Comparison of ENCODE assay signal across 30 cellular contexts in the genomic region with DNA sequence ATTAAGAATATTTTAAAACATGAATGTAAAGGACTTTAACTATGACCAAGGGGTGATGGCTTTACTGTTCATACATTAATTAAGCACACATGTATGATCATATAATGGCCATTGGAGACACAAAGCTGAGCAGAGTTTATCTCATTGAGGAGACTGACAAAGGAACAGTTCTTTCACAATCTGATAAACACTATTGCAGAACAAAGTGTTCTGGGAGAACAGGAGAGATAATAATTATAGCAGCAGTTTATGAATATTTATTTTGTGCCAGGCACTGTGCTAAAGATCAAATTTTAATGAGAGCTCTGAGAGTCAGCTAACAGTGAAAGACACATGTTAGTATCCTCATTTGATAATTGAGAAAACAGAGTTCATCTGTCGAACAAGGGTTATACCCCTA.
"Had no signal": no experiment of that assay in that cellular context is flagged by ENCODE, and none has a peak within 500 bp of the region (broad histone marks: within the 10 kb centered on the region; RNA-seq: fewer than 3 reads in every experiment).

No MANE protein-coding gene starts in this region.

- H3K36me3 ChIP-seq: esophagus squamous epithelium, gastroesophageal sphincter had no signal

- H3K9me3 Mint-ChIP-seq: activated CD4-positive, alpha-beta T cell treated with anti-CD3 and anti-CD28 coated beads, Interleukin-2, amount 10 ng/mL, durations not matched to agents 7 days and 5 days; activated CD8-positive, alpha-beta T cell treated with anti-CD3 and anti-CD28 coated beads for 36 hours; activated T-cell treated with anti-CD3 and anti-CD28 coated beads, Interleukin-2, amount 50 U/mL, for 4 hours; activated T-helper 17 cell treated with anti-CD3 and anti-CD28 coated beads, Interleukin-2, amount 50 U/mL, for 72 hours; T-helper 2 cell treated with Interferon-gamma antibody and Interleukin-4, amounts not matched to agents 5 μg/mL and 100 μg/mL, for 36 hours; WTC11 had no signal

- H3K27ac Mint-ChIP-seq: activated CD4-positive, alpha-beta T cell treated with anti-CD3 and anti-CD28 coated beads, Interleukin-2, amount 10 ng/mL, durations not matched to agents 7 days and 5 days; activated CD8-positive, alpha-beta T cell treated with anti-CD3 and anti-CD28 coated beads for 36 hours; activated naive CD8-positive, alpha-beta T cell; activated T-helper 17 cell treated with anti-CD3 and anti-CD28 coated beads, Interleukin-2, amount 50 U/mL, for 72 hours; effector memory CD8-positive, alpha-beta T cell; T-helper 17 cell; T-helper 2 cell treated with Interferon-gamma antibody and Interleukin-4, amounts not matched to agents 5 μg/mL and 100 μg/mL, for 36 hours; WTC11 had no signal

- H3K4me3 Mint-ChIP-seq: activated CD4-positive, alpha-beta T cell treated with anti-CD3 and anti-CD28 coated beads, Interleukin-2, amount 10 ng/mL, durations not matched to agents 7 days and 5 days; activated CD8-positive, alpha-beta T cell treated with anti-CD3 and anti-CD28 coated beads for 36 hours; activated naive CD8-positive, alpha-beta T cell; activated T-cell treated with anti-CD3 and anti-CD28 coated beads, Interleukin-2, amount 50 U/mL, for 4 hours; activated T-helper 17 cell treated with anti-CD3 and anti-CD28 coated beads, Interleukin-2, amount 50 U/mL, for 72 hours; effector memory CD8-positive, alpha-beta T cell; T-helper 17 cell; T-helper 2 cell treated with Interferon-gamma antibody and Interleukin-4, amounts not matched to agents 5 μg/mL and 100 μg/mL, for 36 hours; WTC11 had no signal

- DNase-seq: activated CD4-positive, alpha-beta T cell treated with anti-CD3 and anti-CD28 coated beads for 1 hour; activated CD4-positive, alpha-beta T cell treated with anti-CD3 and anti-CD28 coated beads for 4 hours; activated CD4-positive, alpha-beta T cell treated with anti-CD3 and anti-CD28 coated beads, Interleukin-2, amount 10 ng/mL, durations not matched to agents 7 days and 5 days; activated CD4-positive, alpha-beta T cell treated with anti-CD3 and anti-CD28 coated beads, Interleukin-2, amount 50 U/mL, for 4 hours; activated CD8-positive, alpha-beta memory T cell treated with anti-CD3 and anti-CD28 coated beads for 24 hours; activated CD8-positive, alpha-beta T cell treated with anti-CD3 and anti-CD28 coated beads for 36 hours; activated effector memory CD4-positive, alpha-beta T cell treated with Interleukin-2 at 50 U/mL for 16 hours; activated gamma-delta T cell treated with Interleukin-2 at 50 U/mL for 16 hours; activated naive CD4-positive, alpha-beta T cell treated with anti-CD3 and anti-CD28 coated beads, Interleukin-2, amount 50 U/mL, for 16 hours; activated naive CD4-positive, alpha-beta T cell treated with Interleukin-2 at 50 U/mL for 16 hours; activated T-cell treated with anti-CD3 and anti-CD28 coated beads, Interleukin-2, amount 50 U/mL, for 4 hours; amygdala; aorta; body of pancreas; caudate nucleus; cortex of kidney; dermis blood vessel endothelial cell; effector CD4-positive, alpha-beta T cell; effector memory CD8-positive, alpha-beta T cell; esophagus squamous epithelium; foreskin melanocyte; T-helper 1 cell; T-helper 17 cell; T1000 had no signal

- H3K9me3 ChIP-seq: body of pancreas, esophagus squamous epithelium, gastroesophageal sphincter had no signal

- H3K27me3 ChIP-seq: body of pancreas, esophagus squamous epithelium, gastroesophageal sphincter had no signal

- H3K4me1 ChIP-seq: body of pancreas, esophagus squamous epithelium, gastroesophageal sphincter had no signal

- H3K27ac ChIP-seq: body of pancreas, epithelial cell of prostate, esophagus squamous epithelium, gastroesophageal sphincter had no signal

- H3K36me3 Mint-ChIP-seq: activated naive CD8-positive, alpha-beta T cell; WTC11 had no signal

- H3K4me1 Mint-ChIP-seq: activated CD4-positive, alpha-beta T cell treated with anti-CD3 and anti-CD28 coated beads, Interleukin-2, amount 10 ng/mL, durations not matched to agents 7 days and 5 days; activated T-helper 17 cell treated with anti-CD3 and anti-CD28 coated beads, Interleukin-2, amount 50 U/mL, for 72 hours; WTC11 had no signal

- H3K27me3 Mint-ChIP-seq: activated CD4-positive, alpha-beta T cell treated with anti-CD3 and anti-CD28 coated beads, Interleukin-2, amount 10 ng/mL, durations not matched to agents 7 days and 5 days; activated CD8-positive, alpha-beta T cell treated with anti-CD3 and anti-CD28 coated beads for 36 hours had no signal

- H3K4me3 ChIP-seq: body of pancreas, esophagus squamous epithelium, gastroesophageal sphincter had no signal
